9 cellular contexts compared by ENCODE assay signal in genomic region chr21:35257413-35257812, GRCh38.
DNase-seq lines count a peak whose midpoint lies in the region; ATAC-seq and TF ChIP-seq lines count a peak whose summit lies in the region.
"Had no signal": no experiment of that assay in that cellular context is flagged by ENCODE, and none has a peak within 500 bp of the region (broad histone marks: within the 10 kb centered on the region; RNA-seq: fewer than 3 reads in every experiment).

No MANE protein-coding gene starts in this region.

- H3K27me3 ChIP-seq in ovary, result no peaks in the 10 kb centered on the region

- H3K9me3 ChIP-seq in ovary, result no peaks in the 10 kb centered on the region

- no peak for TF ChIP-seq POLR2A in ovary (IDR thresholded peaks at IDR 0.05)

- no peaks in the 10 kb centered on the region for H3K36me3 ChIP-seq in ovary

- peak overlapping the region; percentile 94 for H3K27ac ChIP-seq in epithelial cell of prostate
- H3K27ac ChIP-seq in ovary, result no peak overlapping the region

- TF ChIP-seq EP300 in ovary (IDR thresholded peaks at IDR 0.05), result no peak

- H3K4me1 ChIP-seq in ovary (ENCODE audit: insufficient read depth), result peaks cover 3% of the 10 kb centered on the region

- H3K4me3 ChIP-seq in ovary, result no peak overlapping the region

- intact Hi-C loops in ovary (cut with DNase I), result no loop called here

- no peak for TF ChIP-seq CTCF in ovary (IDR thresholded peaks at IDR 0.05)

- no peak for ATAC-seq in GM21576 (IDR thresholded peaks at IDR 0.05; ENCODE audit: unreplicated experiment)

- DNase-seq in DMS 273 treated with DMSO at 0.1 percent for 48 hours (lab: John Stamatoyannopoulos, UW) (peak; percentile 36), NCI-H226 (peak; percentile 86), epithelial cell of prostate (ENCODE audit: low read depth, low spot score) (peak; percentile 93), ovary (peak in 4 of 5 donors; percentile 27 to 52 (median 48)), iPS-NIHi11 (ENCODE audit: low spot score) (no peak), GF-D8 (lab: John Stamatoyannopoulos, UW) (no peak), SIG-M5 (lab: John Stamatoyannopoulos, UW) (no peak)
- DNase-seq: NCI-H2081 had no signal

- WGBS in ovary, 3 donors, result 7 to 16% (median 15%) methylated on average over 2 of the region's 2 CpGs

Comparison
In these comparisons a context has a peak if more than half of its experiments do, and no peak if none do; other contexts are left out.
1. DNase-seq: peak in DMS 273 treated with DMSO at 0.1 percent for 48 hours (single experiment), NCI-H226 (single experiment), epithelial cell of prostate (single experiment) and ovary (4 of 5); none in iPS-NIHi11 (single experiment), GF-D8 (single experiment) and SIG-M5 (single experiment).